23 cellular contexts compared by ENCODE assay signal in genomic region chr15:90496791-90497190, GRCh38. TPM values are rescaled to one million over a fixed set of nuclear protein-coding genes. Genes with fewer than 3 reads are reported as not detected.
A peak's percentile ranks its signal among the peaks of the same experiment; 100 is the strongest.
DNase-seq lines count a peak whose midpoint lies in the region; ATAC-seq lines count a peak whose summit lies in the region.
"Had no signal": no experiment of that assay in that cellular context is flagged by ENCODE, and none has a peak within 500 bp of the region (broad histone marks: within the 10 kb centered on the region; RNA-seq: fewer than 3 reads in every experiment).

No MANE protein-coding gene starts in this region.

- no peaks in the 10 kb centered on the region for H4K20me1 ChIP-seq in GM23248 (ENCODE audit: insufficient read depth)

- in situ Hi-C loops in GM23248 (cut with MboI) = no loop called here

- H3K79me2 ChIP-seq in GM23248 (ENCODE audit: insufficient read depth) = no peaks in the 10 kb centered on the region

- H3K27ac ChIP-seq in GM23248 = no peak overlapping the region
- H3K27ac ChIP-seq: gastroesophageal sphincter, Peyer's patch, spleen had no signal

- peaks cover 5% of the 10 kb centered on the region; the same call in 1 of the 2 replicates for H3F3A ChIP-seq in GM23248 (ENCODE audit: insufficient read depth)

- no peak overlapping the region for H2AFZ ChIP-seq in GM23248

- H3K9me2 ChIP-seq in GM23248 (ENCODE audit: insufficient read depth) = no peaks in the 10 kb centered on the region

- no peaks in the 10 kb centered on the region for H3K9me3 ChIP-seq in GM23248 (ENCODE audit: low read depth)
- H3K9me3 ChIP-seq: gastroesophageal sphincter, Peyer's patch, spleen had no signal

- H3K4me3 ChIP-seq in GM23248 = no peak overlapping the region
- H3K4me3 ChIP-seq: gastroesophageal sphincter, Peyer's patch, spleen had no signal

- no peak for ATAC-seq in HG03045 (IDR thresholded peaks at IDR 0.05; ENCODE audit: unreplicated experiment)
- ATAC-seq: esophagus mucosa, gastroesophageal sphincter, natural killer cell, WTC11 had no signal

- H3K36me3 ChIP-seq in GM23248 (ENCODE audit: low read depth) = peaks cover 81% of the 10 kb centered on the region

- H3K4me2 ChIP-seq in GM23248 (ENCODE audit: unreplicated experiment) = no peak overlapping the region

- 62 to 63% methylated on average over 3 of the region's 3 CpGs for WGBS in GM23248 (ENCODE audit: low coverage in 1 of 2, low lambda C conversion rate in 2 of 2, missing lambda C conversion rate in 2 of 2), 2 experiments

- no peaks in the 10 kb centered on the region for H3K27me3 ChIP-seq in GM23248 (replicated peaks; ENCODE audit: insufficient read depth)
- H3K27me3 ChIP-seq: gastroesophageal sphincter, Peyer's patch, spleen had no signal

- no peak overlapping the region for H3K9ac ChIP-seq in GM23248

- no peaks in the 10 kb centered on the region for H3K4me1 ChIP-seq in GM23248 (ENCODE audit: insufficient read depth)
- H3K4me1 ChIP-seq: gastroesophageal sphincter, Peyer's patch had no signal

- DNase-seq in DMS 273 (lab: John Stamatoyannopoulos, UW; ENCODE audit: unreplicated experiment) (peak; percentile 78), GM23248 (peak; percentile 11), cerebellum (ENCODE audit: low spot score) (peak; percentile 47), hepatic stellate cell (ENCODE audit: low spot score) (peak; percentile 21), activated T-cell treated with anti-CD3 and anti-CD28 coated beads for 4 hours (no peak)
- DNase-seq in activated T-cell treated with anti-CD3 and anti-CD28 coated beads, Interleukin-2, amount 50 U/mL, for 48 hours = no peak
- DNase-seq: activated CD4-positive, alpha-beta T cell treated with anti-CD3 and anti-CD28 coated beads, Interleukin-2, amount 50 U/mL, for 48 hours; activated gamma-delta T cell; CD8-positive, alpha-beta memory T cell; DMS79; effector CD4-positive, alpha-beta T cell; natural killer cell; NCI-H1105 treated with DMSO at 0.1 percent for 48 hours; NCI-H2081; Peyer's patch; retina; spleen; stimulated activated CD4-positive, alpha-beta T cell treated with anti-CD3 and anti-CD28 coated beads, Interleukin-4, amount 100 ng/mL, for 1 hour; stimulated activated naive CD4-positive, alpha-beta T cell treated with Interleukin-2 at 50 U/mL for 16 hours had no signal

RNA-seq across cellular contexts. Expression of gene CRTC3, which starts 32.9 kb away (rescaled TPM):
- total RNA-seq in GM23248 (2014; rRNA removed; shearing (Covaris generic)) = 15.7 and 18.6 TPM in 2 replicates
- polyA plus RNA-seq in GM23248 (2016; fragmentation: Nextera tagmentation; extraction: Ambion mirVana) = 16.9 and 18.1 TPM in 2 replicates
- total RNA-seq in cerebellum = 43.8 TPM

Comparison
In these comparisons a context has a peak if more than half of its experiments do, and no peak if none do; other contexts are left out.
1. DNase-seq: peak in DMS 273 (single experiment), GM23248 (single experiment), cerebellum (single experiment) and hepatic stellate cell (single experiment); none in activated T-cell treated with anti-CD3 and anti-CD28 coated beads, Interleukin-2, amount 50 U/mL, for 48 hours (0 of 2) and activated T-cell treated with anti-CD3 and anti-CD28 coated beads for 4 hours (single experiment).